ENCODE assay signal across 20 cellular contexts in the genomic region with DNA sequence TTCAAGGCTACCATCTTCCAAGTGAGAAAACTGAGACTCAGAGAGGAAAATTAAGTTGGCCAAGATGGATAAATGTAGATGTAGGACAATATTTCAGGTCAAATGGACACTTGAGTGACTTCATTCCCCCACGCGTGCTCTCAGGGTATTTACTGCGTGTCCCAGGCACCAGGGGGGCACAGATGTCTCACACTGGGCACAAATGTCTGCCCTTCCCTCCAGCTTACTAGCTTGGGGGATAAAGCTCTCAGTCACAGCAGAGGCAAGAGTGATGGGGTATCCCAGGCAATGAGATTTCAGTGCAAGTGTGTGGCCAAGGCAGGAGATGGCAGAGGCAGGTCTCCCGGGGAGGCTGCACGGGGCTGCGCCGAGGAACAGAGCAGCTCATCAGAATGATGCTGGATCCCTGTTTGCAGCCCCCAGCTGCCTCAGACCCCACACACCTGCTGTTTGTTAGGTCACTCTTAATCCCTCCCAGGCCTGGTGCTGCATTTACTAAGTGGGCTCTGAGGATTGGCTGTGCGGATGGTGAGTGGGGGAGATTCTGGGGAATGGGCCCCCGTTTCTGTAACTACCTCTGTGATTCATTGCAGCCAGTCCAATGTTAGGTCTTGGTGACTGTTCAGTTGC. TPM values are rescaled to one million over a fixed set of nuclear protein-coding genes. Genes with fewer than 3 reads are reported as not detected.
A peak's percentile ranks its signal among the peaks of the same experiment; 100 is the strongest.
DNase-seq lines count a peak whose midpoint lies in the region; ATAC-seq and TF ChIP-seq lines count a peak whose summit lies in the region.
"Had no signal": no experiment of that assay in that cellular context is flagged by ENCODE, and none has a peak within 500 bp of the region (broad histone marks: within the 10 kb centered on the region; RNA-seq: fewer than 3 reads in every experiment).

No MANE protein-coding gene starts in this region.

- H2AFZ ChIP-seq in hepatocyte = no peak overlapping the region
- H2AFZ ChIP-seq: parathyroid adenoma had no signal

- H3K9me3 ChIP-seq in BLaER1 treated with 17β-estradiol and CSF1 and Interleukin-3, amounts not matched to agents 10 nM and 100 nM (replicated peaks in 1 of 11) = no peaks in the 10 kb centered on the region
- no peaks in the 10 kb centered on the region for H3K9me3 ChIP-seq in SJCRH30 (replicated peaks)
- no peaks in the 10 kb centered on the region for H3K9me3 ChIP-seq in hepatocyte (ENCODE audit: low read depth)
- no peaks in the 10 kb centered on the region for H3K9me3 ChIP-seq in skeletal muscle satellite cell (replicated peaks; ENCODE audit: low read length)
- H3K9me3 ChIP-seq: esophagus muscularis mucosa, HAP-1, heart right ventricle had no signal

- H3K27ac ChIP-seq in BLaER1 treated with 17β-estradiol and CSF1 and Interleukin-3, amounts not matched to agents 10 nM and 100 nM = peak overlapping the region in 7 of 11 experiments; percentile 23 to 67 (median 48); a peak in 9 of 22 replicates
- H3K27ac ChIP-seq in SJCRH30 = peak overlapping the region; percentile 79
- H3K27ac ChIP-seq in hepatocyte = peak overlapping the region; percentile 94
- H3K27ac ChIP-seq: parathyroid adenoma had no signal

- no peaks in the 10 kb centered on the region for H3K9me2 ChIP-seq in hepatocyte (replicated peaks; ENCODE audit: insufficient read depth)

- no peaks in the 10 kb centered on the region for H3K4me1 Mint-ChIP-seq in immature natural killer cell
- H3K4me1 Mint-ChIP-seq: activated CD4-positive, alpha-beta T cell treated with anti-CD3 and anti-CD28 coated beads, Interleukin-2, amount 10 ng/mL, durations not matched to agents 24 days and 14 days; stimulated activated effector memory CD8-positive, alpha-beta T cell treated with anti-CD3 and anti-CD28 coated beads, Interleukin-12 subunit alpha, Interleukin-12 subunit beta, amount 100 ng/mL, for 72 hours had no signal

- peak overlapping the region; percentile 55 to 85 (median 73); a peak in 20 of 22 replicates for H3K4me2 ChIP-seq in BLaER1 treated with 17β-estradiol and CSF1 and Interleukin-3, amounts not matched to agents 10 nM and 100 nM
- H3K4me2 ChIP-seq in hepatocyte = no peak overlapping the region
- peak overlapping the region; percentile 71 for H3K4me2 ChIP-seq in skeletal muscle satellite cell (ENCODE audit: low read length)

- DNase-seq in SJCRH30 (peak; percentile 69 to 75), hepatocyte (ENCODE audit: low spot score) (no peak), GM03348 (ENCODE audit: low spot score) (no peak), immature natural killer cell (no peak)
- no peak for DNase-seq in stimulated activated CD4-positive, alpha-beta T cell treated with anti-CD3 and anti-CD28 coated beads, Interleukin-2, amount 100 ng/mL, for 48 hours
- DNase-seq: activated CD4-positive, alpha-beta T cell treated with anti-CD3 and anti-CD28 coated beads, Interleukin-2, amount 10 ng/mL, durations not matched to agents 24 days and 14 days; activated naive CD4-positive, alpha-beta T cell treated with anti-CD3 and anti-CD28 coated beads, Interleukin-2, amount 50 U/mL, for 16 hours; Kasumi-1; NCI-H1417; NCI-H2227 treated with DMSO at 0.1 percent for 48 hours had no signal

- ATAC-seq in GM21723 (IDR thresholded peaks at IDR 0.05; ENCODE audit: unreplicated experiment) = no peak
- ATAC-seq: stimulated activated effector memory CD8-positive, alpha-beta T cell treated with anti-CD3 and anti-CD28 coated beads, Interleukin-12 subunit alpha, Interleukin-12 subunit beta, amount 100 ng/mL, for 72 hours had no signal

- H4K20me1 ChIP-seq in BLaER1 treated with 17β-estradiol and CSF1 and Interleukin-3, amounts not matched to agents 10 nM and 100 nM = peaks cover 0 to 69% (median 25%) of the 10 kb centered on the region in 11 experiments; a peak in 15 of 22 replicates
- H4K20me1 ChIP-seq in hepatocyte (ENCODE audit: insufficient read depth, poor library complexity, severe bottlenecking) = no peaks in the 10 kb centered on the region

- no peak overlapping the region for H3K4me3 Mint-ChIP-seq in immature natural killer cell
- H3K4me3 Mint-ChIP-seq: activated CD4-positive, alpha-beta T cell treated with anti-CD3 and anti-CD28 coated beads, Interleukin-2, amount 10 ng/mL, durations not matched to agents 24 days and 14 days; stimulated activated effector memory CD8-positive, alpha-beta T cell treated with anti-CD3 and anti-CD28 coated beads, Interleukin-12 subunit alpha, Interleukin-12 subunit beta, amount 100 ng/mL, for 72 hours; type B pancreatic cell had no signal

- H3K79me2 ChIP-seq in hepatocyte = peaks cover 91% of the 10 kb centered on the region

- peaks cover 0 to 6% (median 5%) of the 10 kb centered on the region in 3 donors for H3K27me3 Mint-ChIP-seq in immature natural killer cell (ENCODE audit: low read depth in 3 of 3)
- H3K27me3 Mint-ChIP-seq: type B pancreatic cell had no signal

- peak overlapping the region in 2 of 11 experiments; percentile 53 to 61; a peak in 1 of 22 replicates for H3K9ac ChIP-seq in BLaER1 treated with 17β-estradiol and CSF1 and Interleukin-3, amounts not matched to agents 10 nM and 100 nM
- H3K9ac ChIP-seq in skeletal muscle satellite cell (ENCODE audit: low read depth, low read length) = no peak overlapping the region
- H3K9ac ChIP-seq: parathyroid adenoma had no signal

- H3K4me3 ChIP-seq in BLaER1 treated with 17β-estradiol and CSF1 and Interleukin-3, amounts not matched to agents 10 nM and 100 nM = no peak overlapping the region
- no peak overlapping the region for H3K4me3 ChIP-seq in SJCRH30
- no peak overlapping the region for H3K4me3 ChIP-seq in hepatocyte
- no peak overlapping the region for H3K4me3 ChIP-seq in skeletal muscle satellite cell (ENCODE audit: low read length)
- H3K4me3 ChIP-seq: esophagus muscularis mucosa, HAP-1, heart right ventricle, SK-N-MC had no signal

- H3K9me3 Mint-ChIP-seq in immature natural killer cell = no peaks in the 10 kb centered on the region
- H3K9me3 Mint-ChIP-seq: activated CD4-positive, alpha-beta T cell treated with anti-CD3 and anti-CD28 coated beads, Interleukin-2, amount 10 ng/mL, durations not matched to agents 24 days and 14 days; stimulated activated effector memory CD8-positive, alpha-beta T cell treated with anti-CD3 and anti-CD28 coated beads, Interleukin-12 subunit alpha, Interleukin-12 subunit beta, amount 100 ng/mL, for 72 hours; type B pancreatic cell had no signal

- no peaks in the 10 kb centered on the region for H3K27me3 ChIP-seq in BLaER1 treated with 17β-estradiol and CSF1 and Interleukin-3, amounts not matched to agents 10 nM and 100 nM
- no peaks in the 10 kb centered on the region for H3K27me3 ChIP-seq in SJCRH30
- H3K27me3 ChIP-seq in hepatocyte = no peaks in the 10 kb centered on the region
- no peaks in the 10 kb centered on the region for H3K27me3 ChIP-seq in skeletal muscle satellite cell (ENCODE audit: control insufficient read depth, insufficient read depth, low read length)
- H3K27me3 ChIP-seq: esophagus muscularis mucosa, heart right ventricle had no signal

- no peaks in the 10 kb centered on the region for H3K36me3 Mint-ChIP-seq in immature natural killer cell
- H3K36me3 Mint-ChIP-seq: stimulated activated effector memory CD8-positive, alpha-beta T cell treated with anti-CD3 and anti-CD28 coated beads, Interleukin-12 subunit alpha, Interleukin-12 subunit beta, amount 100 ng/mL, for 72 hours had no signal

- no peak for TF ChIP-seq CTCF in hepatocyte (IDR thresholded peaks at IDR 0.05; ENCODE audit: poor library complexity)

- no peaks in the 10 kb centered on the region for H3K36me3 ChIP-seq in BLaER1 treated with 17β-estradiol and CSF1 and Interleukin-3, amounts not matched to agents 10 nM and 100 nM
- H3K36me3 ChIP-seq in SJCRH30 (no peaks in the 10 kb centered on the region), hepatocyte (replicated peaks; ENCODE audit: insufficient read depth, low read depth) (no peaks in the 10 kb centered on the region), skeletal muscle satellite cell (ENCODE audit: insufficient read depth, low read length) (no peaks in the 10 kb centered on the region)
- H3K36me3 ChIP-seq: esophagus muscularis mucosa, HAP-1, heart right ventricle had no signal

- peaks cover 43 to 77% (median 60%) of the 10 kb centered on the region in 10 experiments for H3K4me1 ChIP-seq in BLaER1 treated with 17β-estradiol and CSF1 and Interleukin-3, amounts not matched to agents 10 nM and 100 nM
- peaks cover 51% of the 10 kb centered on the region for H3K4me1 ChIP-seq in SJCRH30
- peaks cover 68% of the 10 kb centered on the region for H3K4me1 ChIP-seq in hepatocyte (ENCODE audit: insufficient read depth)
- H3K4me1 ChIP-seq in skeletal muscle satellite cell (ENCODE audit: control insufficient read depth, insufficient read depth, low read length) = peaks cover 48% of the 10 kb centered on the region
- H3K4me1 ChIP-seq: parathyroid adenoma had no signal

- 86% methylated on average over 8 of the region's 9 CpGs for WGBS in hepatocyte (ENCODE audit: low lambda C conversion rate, missing lambda C conversion rate)

- H3K27ac Mint-ChIP-seq in immature natural killer cell = no peak overlapping the region
- H3K27ac Mint-ChIP-seq: activated CD4-positive, alpha-beta T cell treated with anti-CD3 and anti-CD28 coated beads, Interleukin-2, amount 10 ng/mL, durations not matched to agents 24 days and 14 days; stimulated activated effector memory CD8-positive, alpha-beta T cell treated with anti-CD3 and anti-CD28 coated beads, Interleukin-12 subunit alpha, Interleukin-12 subunit beta, amount 100 ng/mL, for 72 hours had no signal

RNA-seq across cellular contexts. Expression of gene PTK7, which starts 44.1 kb away (rescaled TPM):
- 84.2 and 88.3 TPM in 2 replicates for total RNA-seq in SJCRH30 (2014; rRNA removed; shearing (Covaris generic))
- 108 and 127 TPM in 2 replicates for total RNA-seq in hepatocyte
- polyA plus RNA-seq in hepatocyte (159 and 162 TPM in 2 replicates), immature natural killer cell (1 to 10 TPM in 2 of 3 donors, not detected in 1; 1.1 TPM)
- 17.0 and 20.1 TPM in 2 replicates for total RNA-seq in skeletal muscle satellite cell (2012; rRNA removed)

RNA-seq across cellular contexts. Expression of gene SRF, which starts 50.9 kb away (rescaled TPM):
- 23.5 and 25.8 TPM in 2 replicates for total RNA-seq in SJCRH30 (2014; rRNA removed; shearing (Covaris generic))
- total RNA-seq in hepatocyte = 19.1 and 22.0 TPM in 2 replicates
- polyA plus RNA-seq in hepatocyte (7.4 and 9.3 TPM in 2 replicates), immature natural killer cell (1 to 10 TPM; 4.8 to 7.3 (median 5.2) TPM)
- total RNA-seq in skeletal muscle satellite cell (2012; rRNA removed) = 15.7 and 16.4 TPM in 2 replicates

Comparison
In these comparisons a context has a peak if more than half of its experiments do, and no peak if none do; other contexts are left out.
1. DNase-seq: peak in SJCRH30 (2 of 2); none in hepatocyte (single experiment), GM03348 (single experiment), stimulated activated CD4-positive, alpha-beta T cell treated with anti-CD3 and anti-CD28 coated beads, Interleukin-2, amount 100 ng/mL, for 48 hours (0 of 2) and immature natural killer cell (0 of 3).
2. Peak in every context shown above with its lines, with median percentiles within 50 percentile points of each other: H3K27ac ChIP-seq.